In the genomic region with DNA sequence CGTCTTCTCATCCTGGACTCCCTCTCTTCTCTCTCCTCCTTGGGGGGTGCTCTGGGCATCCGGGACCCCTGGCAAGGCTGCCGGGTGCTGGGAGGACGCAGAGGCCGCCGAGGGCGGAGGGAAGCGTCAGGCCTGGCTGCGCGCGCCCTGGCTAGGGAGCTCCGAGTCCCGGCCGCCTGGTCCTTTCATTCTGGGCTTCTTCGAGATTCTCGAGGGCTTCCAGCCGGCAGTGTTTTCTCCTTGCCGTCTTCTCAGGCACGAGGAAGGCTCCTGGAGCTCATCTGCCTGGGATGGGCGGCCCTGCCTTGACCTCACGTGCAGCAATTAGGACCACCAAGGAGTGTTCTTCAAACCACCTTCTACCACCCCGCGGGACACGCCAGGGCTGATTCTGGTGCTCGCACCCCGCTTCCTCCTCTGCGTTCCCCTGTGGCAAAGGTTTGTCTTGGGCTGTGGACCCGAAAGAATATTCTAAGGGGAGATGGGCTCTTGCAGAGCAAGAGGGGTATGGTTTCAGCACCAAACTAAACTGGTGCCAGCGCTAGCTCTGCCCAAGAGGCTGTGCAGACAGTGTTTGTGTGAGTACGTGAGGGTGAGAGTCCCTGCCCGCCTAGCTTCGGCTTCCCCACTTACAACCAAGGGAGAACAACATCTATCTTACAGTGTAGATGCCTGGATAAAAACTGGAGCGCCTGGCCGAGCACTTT, we compare ENCODE assay signal across 8 cellular contexts. TPM values are rescaled to one million over a fixed set of nuclear protein-coding genes. Genes with fewer than 3 reads are reported as not detected.
DNase-seq lines count a peak whose midpoint lies in the region; ATAC-seq and TF ChIP-seq lines count a peak whose summit lies in the region.

No MANE protein-coding gene starts in this region.

- DNase-seq in DMS114 treated with DMSO at 0.1 percent for 48 hours (lab: John Stamatoyannopoulos, UW; ENCODE audit: unreplicated experiment) (peak; percentile 39), left ventricle myocardium superior (peak; percentile 44), gastrocnemius medialis (no peak), AG08395 (ENCODE audit: low spot score) (no peak), epidermal melanocyte (ENCODE audit: insufficient read length, low spot score) (no peak), COLO829 (ENCODE audit: low spot score) (no peak)
- DNase-seq in activated CD8-positive, alpha-beta T cell treated with anti-CD3 and anti-CD28 coated beads, Interleukin-2, amount 10 ng/mL, durations not matched to agents 7 days and 5 days = no peak

- H3K27me3 ChIP-seq in gastrocnemius medialis = peaks cover 21 to 24% (median 21%) of the 10 kb centered on the region in 3 donors

- peak overlapping the region; percentile 78 for H3K4me3 Mint-ChIP-seq in activated CD8-positive, alpha-beta T cell treated with anti-CD3 and anti-CD28 coated beads, Interleukin-2, amount 10 ng/mL, durations not matched to agents 7 days and 5 days

- in situ Hi-C loops in gastrocnemius medialis (cut with MboI; ENCODE audit: low sequenced_read_pairs in 4 of 4) = no loop called here

- no peaks in the 10 kb centered on the region for H3K9me3 Mint-ChIP-seq in activated CD8-positive, alpha-beta T cell treated with anti-CD3 and anti-CD28 coated beads, Interleukin-2, amount 10 ng/mL, durations not matched to agents 7 days and 5 days (ENCODE audit: insufficient read depth)

- H3K9me3 ChIP-seq in gastrocnemius medialis = no peaks in the 10 kb centered on the region

- TF ChIP-seq POLR2A in gastrocnemius medialis (IDR thresholded peaks at IDR 0.05) = no peak

- H3K27ac ChIP-seq in gastrocnemius medialis = peak overlapping the region in 1 of 4 donors; percentile 25

- no peaks in the 10 kb centered on the region for H3K36me3 ChIP-seq in gastrocnemius medialis

- no peak for TF ChIP-seq CTCF in gastrocnemius medialis (IDR thresholded peaks at IDR 0.05 in 4 of 5, conservative IDR thresholded peaks at IDR 0.05 in 1 of 5)

- ATAC-seq in HG03039 (IDR thresholded peaks at IDR 0.05; ENCODE audit: unreplicated experiment) (peak; percentile 1), left ventricle myocardium superior (peak; percentile 29), gastrocnemius medialis (no peak)
- no peak for ATAC-seq in activated CD8-positive, alpha-beta T cell treated with anti-CD3 and anti-CD28 coated beads, Interleukin-2, amount 10 ng/mL, durations not matched to agents 7 days and 5 days

- CTCF ChIA-PET in activated CD8-positive, alpha-beta T cell treated with anti-CD3 and anti-CD28 coated beads, Interleukin-2, amount 10 ng/mL, durations not matched to agents 7 days and 5 days (lab: Charles Lee) = interaction anchor here (0.9 to 7.4 kb wide), 10 partner anchors 15 to 181 kb away, joined by 3 to 72 read pairs (median 4); a partner anchor contains a TSS

- intact Hi-C loops in left ventricle myocardium superior (cut with micrococcal nuclease) (no loop called here), gastrocnemius medialis (cut with DNase I; ENCODE audit: low total_unique reads) (no loop called here)

- peaks cover 18 to 20% of the 10 kb centered on the region in 2 donors for H3K4me1 ChIP-seq in gastrocnemius medialis

- H3K4me3 ChIP-seq in gastrocnemius medialis = peak overlapping the region; percentile 46 to 89 (median 65)

- H3K4me1 Mint-ChIP-seq in activated CD8-positive, alpha-beta T cell treated with anti-CD3 and anti-CD28 coated beads, Interleukin-2, amount 10 ng/mL, durations not matched to agents 7 days and 5 days (ENCODE audit: low read depth) = peaks cover 77% of the 10 kb centered on the region

- H3K27me3 Mint-ChIP-seq in activated CD8-positive, alpha-beta T cell treated with anti-CD3 and anti-CD28 coated beads, Interleukin-2, amount 10 ng/mL, durations not matched to agents 7 days and 5 days (ENCODE audit: low read depth) = no peaks in the 10 kb centered on the region

- POLR2A ChIA-PET in activated CD8-positive, alpha-beta T cell treated with anti-CD3 and anti-CD28 coated beads, Interleukin-2, amount 10 ng/mL, durations not matched to agents 7 days and 5 days (lab: Charles Lee) = interaction anchor here (0.8 to 8.8 kb wide), 4 partner anchors 28 to 59 kb away, joined by 3 to 72 read pairs (median 16); a partner anchor contains a TSS

- H3K36me3 Mint-ChIP-seq in activated CD8-positive, alpha-beta T cell treated with anti-CD3 and anti-CD28 coated beads, Interleukin-2, amount 10 ng/mL, durations not matched to agents 7 days and 5 days (ENCODE audit: low read depth) = peaks cover 62% of the 10 kb centered on the region

- peak overlapping the region; percentile 76 for H3K27ac Mint-ChIP-seq in activated CD8-positive, alpha-beta T cell treated with anti-CD3 and anti-CD28 coated beads, Interleukin-2, amount 10 ng/mL, durations not matched to agents 7 days and 5 days

RNA-seq across cellular contexts. Expression of a gene that starts 36.5 kb away (rescaled TPM):
- 100 to 1,000 TPM; 283 to 285 TPM for total RNA-seq in activated CD8-positive, alpha-beta T cell treated with anti-CD3 and anti-CD28 coated beads, Interleukin-2, amount 10 ng/mL, durations not matched to agents 7 days and 5 days
- total RNA-seq in left ventricle myocardium superior (3.4 TPM), gastrocnemius medialis (1 to 10 TPM in 2 of 4 donors, under 1 TPM in 2; 0.66 to 2.3 (median 1.3) TPM)

Comparison
In these comparisons a context has a peak if more than half of its experiments do, and no peak if none do; other contexts are left out.
1. DNase-seq: peak in DMS114 treated with DMSO at 0.1 percent for 48 hours (single experiment) and left ventricle myocardium superior (single experiment); none in activated CD8-positive, alpha-beta T cell treated with anti-CD3 and anti-CD28 coated beads, Interleukin-2, amount 10 ng/mL, durations not matched to agents 7 days and 5 days (single experiment), gastrocnemius medialis (0 of 2), AG08395 (single experiment), epidermal melanocyte (single experiment) and COLO829 (single experiment).
2. ATAC-seq: peak in HG03039 (single experiment) and left ventricle myocardium superior (single experiment); none in activated CD8-positive, alpha-beta T cell treated with anti-CD3 and anti-CD28 coated beads, Interleukin-2, amount 10 ng/mL, durations not matched to agents 7 days and 5 days (single experiment) and gastrocnemius medialis (0 of 2).
3. RNA of a gene that starts 36.5 kb away (total RNA-seq): 283 to 285 TPM in activated CD8-positive, alpha-beta T cell treated with anti-CD3 and anti-CD28 coated beads, Interleukin-2, amount 10 ng/mL, durations not matched to agents 7 days and 5 days; 3.4 TPM in left ventricle myocardium superior (single experiment) and 0.66 to 2.3 TPM in gastrocnemius medialis; every median in the first group is over 10 times any median in the second.